19 cellular contexts compared by ENCODE assay signal in the genomic region with DNA sequence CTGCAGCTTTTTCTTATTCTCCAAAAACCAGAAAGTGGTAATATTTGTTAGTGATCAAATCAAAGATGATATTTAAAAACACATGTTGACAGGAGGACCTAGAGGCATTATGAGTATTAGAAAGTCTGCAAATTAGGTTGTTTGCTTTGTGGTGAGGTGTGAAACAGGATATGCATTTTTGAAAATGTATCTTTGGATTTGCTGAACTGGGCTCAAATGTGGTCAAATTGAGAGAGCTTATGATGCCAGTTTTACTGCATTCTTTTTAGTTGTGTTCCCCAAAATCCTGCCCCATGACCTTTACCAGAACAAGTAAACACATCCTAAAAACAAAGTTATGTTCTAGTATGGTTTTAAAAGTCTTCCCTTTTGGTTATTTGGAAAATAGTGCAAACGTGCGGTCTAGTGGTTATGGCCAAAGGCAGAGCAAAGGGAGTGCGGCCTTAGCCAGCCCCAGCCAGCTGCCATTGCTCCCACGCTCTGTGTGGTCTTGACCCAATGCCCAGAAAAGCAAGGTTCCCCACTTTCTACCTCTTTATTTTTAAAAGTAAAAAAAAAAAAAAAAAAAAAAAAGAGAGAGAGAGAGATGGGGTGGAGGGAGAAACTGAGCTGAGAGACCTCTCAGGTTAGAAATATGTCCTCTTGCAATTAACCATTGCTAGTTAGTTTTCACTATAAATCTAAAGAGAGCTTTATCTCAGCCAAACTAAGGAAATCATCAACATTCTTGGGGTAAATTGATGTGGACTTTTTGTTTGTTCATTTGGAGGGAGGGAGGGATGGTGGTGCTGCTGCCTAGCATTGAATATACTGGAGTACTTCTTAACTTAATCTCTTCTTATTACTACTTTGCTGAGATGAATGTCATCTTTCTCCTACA.
DNase-seq lines count a peak whose midpoint lies in the region; ATAC-seq and TF ChIP-seq lines count a peak whose summit lies in the region.
"Had no signal": no experiment of that assay in that cellular context is flagged by ENCODE, and none has a peak within 500 bp of the region (broad histone marks: within the 10 kb centered on the region; RNA-seq: fewer than 3 reads in every experiment).

No MANE protein-coding gene starts in this region.

- H3K4me3 Mint-ChIP-seq in stimulated activated effector memory CD8-positive, alpha-beta T cell treated with anti-CD3 and anti-CD28 coated beads, Interleukin-12 subunit alpha, Interleukin-12 subunit beta, amount 100 ng/mL, for 72 hours = no peak overlapping the region
- H3K4me3 Mint-ChIP-seq: CD8-positive, alpha-beta T cell had no signal

- DNase-seq in left ventricle myocardium superior (no peak), cardiac septum (ENCODE audit: low spot score) (no peak), SK-N-SH (no peak), right cardiac atrium (no peak), A673 (ENCODE audit: low spot score) (no peak), foreskin keratinocyte (no peak), DMS79 treated with DMSO at 0.1 percent for 48 hours (lab: John Stamatoyannopoulos, UW) (no peak)
- no peak for DNase-seq in stimulated activated effector memory CD8-positive, alpha-beta T cell treated with anti-CD3 and anti-CD28 coated beads, Interleukin-12 subunit alpha, Interleukin-12 subunit beta, amount 100 ng/mL, for 72 hours (ENCODE audit: low spot score in 2 of 2)
- DNase-seq: CD8-positive, alpha-beta T cell; HCEC 1CT; MV-4-11; NCI-H1417 treated with DMSO at 0.1 percent for 48 hours; NCI-H187 treated with DMSO at 0.1 percent for 48 hours; NCI-H226; NCI-H524 treated with DMSO at 0.1 percent for 48 hours; PC-3; RPMI8226 had no signal

- BruUV-seq in A673 (replicated peaks; lab: Mats Ljungman, UMichigan) = no TSS peak

- H3K4me1 ChIP-seq in SK-N-SH (ENCODE audit: control insufficient read depth in 1 of 2, insufficient read depth in 2 of 2, low read depth in 1 of 2, low read length in 1 of 2) (no peaks in the 10 kb centered on the region; a peak in 2 of 4 replicates), right cardiac atrium (ENCODE audit: control insufficient read depth, insufficient read depth, low read length) (peaks cover 3% of the 10 kb centered on the region), A673 (ENCODE audit: insufficient read depth, low read length, poor library complexity, severe bottlenecking) (no peaks in the 10 kb centered on the region), foreskin keratinocyte (peaks cover 11% of the 10 kb centered on the region)

- no peaks in the 10 kb centered on the region for H3K36me3 Mint-ChIP-seq in stimulated activated effector memory CD8-positive, alpha-beta T cell treated with anti-CD3 and anti-CD28 coated beads, Interleukin-12 subunit alpha, Interleukin-12 subunit beta, amount 100 ng/mL, for 72 hours

- peaks cover 44% of the 10 kb centered on the region for H3K4me1 Mint-ChIP-seq in stimulated activated effector memory CD8-positive, alpha-beta T cell treated with anti-CD3 and anti-CD28 coated beads, Interleukin-12 subunit alpha, Interleukin-12 subunit beta, amount 100 ng/mL, for 72 hours

- H3K4me3 ChIP-seq in SK-N-SH (ENCODE audit: low read depth in 2 of 2, low read length in 1 of 2) (no peak overlapping the region), right cardiac atrium (ENCODE audit: low read length) (no peak overlapping the region), A673 (ENCODE audit: low read depth, low read length, poor library complexity, severe bottlenecking) (no peak overlapping the region)
- H3K4me3 ChIP-seq: A549; BLaER1 treated with 17β-estradiol and CSF1 and Interleukin-3, amounts not matched to agents 10 nM and 100 nM had no signal

- H3F3A ChIP-seq in SK-N-SH (replicated peaks; ENCODE audit: insufficient read depth) = no peaks in the 10 kb centered on the region

- H3K27ac ChIP-seq in SK-N-SH (ENCODE audit: low read depth in 2 of 2, low read length in 1 of 2) (no peak overlapping the region), right cardiac atrium (ENCODE audit: low read length) (no peak overlapping the region), A673 (ENCODE audit: low read depth, low read length, poor library complexity, severe bottlenecking) (no peak overlapping the region), foreskin keratinocyte (no peak overlapping the region)
- H3K27ac ChIP-seq: A549 had no signal

- no peak overlapping the region for H2AFZ ChIP-seq in SK-N-SH (ENCODE audit: low read depth)

- POLR2A ChIA-PET in SK-N-SH (lab: Yijun Ruan, JAX) (no interaction called here), A673 (lab: Charles Lee; ENCODE audit: low non-redundant PET) (no interaction called here)

- TF ChIP-seq RAD21 in SK-N-SH (IDR thresholded peaks at IDR 0.05; ENCODE audit: low read length) = no peak

- WGBS in SK-N-SH (ENCODE audit: low lambda C conversion rate) = 99% methylated on average over 4 of the region's 4 CpGs
- WGBS in right cardiac atrium = 81% methylated on average over 4 of the region's 4 CpGs

- no peaks in the 10 kb centered on the region for H3K9me2 ChIP-seq in SK-N-SH

- H3K9me3 ChIP-seq in SK-N-SH (no peaks in the 10 kb centered on the region), right cardiac atrium (ENCODE audit: control insufficient read depth, low read length) (no peaks in the 10 kb centered on the region), A673 (ENCODE audit: low read depth, low read length, poor library complexity, severe bottlenecking) (no peaks in the 10 kb centered on the region)
- H3K9me3 ChIP-seq: A549 had no signal

- intact Hi-C loops in left ventricle myocardium superior (cut with micrococcal nuclease) = no loop called here
- intact Hi-C loops in cardiac septum (cut with DNase I) = no loop called here
- intact Hi-C loops in right cardiac atrium (cut with DNase I) = no loop called here
- intact Hi-C loops in A673 (cut with micrococcal nuclease; ENCODE audit: unreplicated experiment) = no loop called here

- TF ChIP-seq CTCF in SK-N-SH (IDR thresholded peaks at IDR 0.05) = no peak
- TF ChIP-seq CTCF in A673 (conservative IDR thresholded peaks at IDR 0.05; ENCODE audit: low read depth, low read length) = no peak
- TF ChIP-seq CTCF in foreskin keratinocyte (conservative IDR thresholded peaks at IDR 0.05) = no peak

- no peaks in the 10 kb centered on the region for H3K27me3 ChIP-seq in SK-N-SH (ENCODE audit: insufficient read depth)
- no peaks in the 10 kb centered on the region for H3K27me3 ChIP-seq in right cardiac atrium (ENCODE audit: control insufficient read depth, insufficient read depth)
- H3K27me3 ChIP-seq in A673 (replicated peaks; ENCODE audit: insufficient read depth, low read depth, low read length, poor library complexity) = no peaks in the 10 kb centered on the region
- H3K27me3 ChIP-seq in foreskin keratinocyte = no peaks in the 10 kb centered on the region
- H3K27me3 ChIP-seq: BLaER1 treated with 17β-estradiol and CSF1 and Interleukin-3, amounts not matched to agents 10 nM and 100 nM had no signal

- H3K4me2 ChIP-seq in SK-N-SH = no peak overlapping the region
- H3K4me2 ChIP-seq: A549 had no signal

- CTCF ChIA-PET in SK-N-SH (lab: Yijun Ruan, JAX) = interaction anchor here (1.3 to 2.3 kb wide), 2 partner anchors 25 to 1021 kb away, joined by 3 to 6 read pairs; no protein-coding TSS in a partner anchor
- CTCF ChIA-PET in A673 (lab: Charles Lee) = interaction anchor here (0.6 kb wide), 3 partner anchors 59 to 1068 kb away, joined by 3 to 12 read pairs (median 4); no protein-coding TSS in a partner anchor

- ATAC-seq in left ventricle myocardium superior = peak; percentile 46
- ATAC-seq in right cardiac atrium = peak; percentile 38 to 47
- no peak for ATAC-seq in stimulated activated effector memory CD8-positive, alpha-beta T cell treated with anti-CD3 and anti-CD28 coated beads, Interleukin-12 subunit alpha, Interleukin-12 subunit beta, amount 100 ng/mL, for 72 hours
- no peak for ATAC-seq in foreskin keratinocyte
- ATAC-seq: A549; CD8-positive, alpha-beta T cell; PC-3 had no signal

- H3K36me3 ChIP-seq in SK-N-SH (replicated peaks in 1 of 2; ENCODE audit: control insufficient read depth in 1 of 2, insufficient read depth in 2 of 2, low read length in 1 of 2) (no peaks in the 10 kb centered on the region), A673 (ENCODE audit: insufficient read depth, low read length, poor library complexity, severe bottlenecking) (no peaks in the 10 kb centered on the region)

- H3K27ac Mint-ChIP-seq in stimulated activated effector memory CD8-positive, alpha-beta T cell treated with anti-CD3 and anti-CD28 coated beads, Interleukin-12 subunit alpha, Interleukin-12 subunit beta, amount 100 ng/mL, for 72 hours = peak overlapping the region; percentile 23
- H3K27ac Mint-ChIP-seq: CD8-positive, alpha-beta T cell had no signal

- H3K9me3 Mint-ChIP-seq in stimulated activated effector memory CD8-positive, alpha-beta T cell treated with anti-CD3 and anti-CD28 coated beads, Interleukin-12 subunit alpha, Interleukin-12 subunit beta, amount 100 ng/mL, for 72 hours = no peaks in the 10 kb centered on the region
- H3K9me3 Mint-ChIP-seq: CD8-positive, alpha-beta T cell had no signal

- H3K9ac ChIP-seq in SK-N-SH = no peak overlapping the region
- H3K9ac ChIP-seq: BLaER1 treated with 17β-estradiol and CSF1 and Interleukin-3, amounts not matched to agents 10 nM and 100 nM had no signal

- no peaks in the 10 kb centered on the region for H4K20me1 ChIP-seq in SK-N-SH (ENCODE audit: insufficient read depth)

- TF ChIP-seq EP300 in SK-N-SH (IDR thresholded peaks at IDR 0.05; ENCODE audit: borderline replicate concordance in 1 of 2, low read depth in 1 of 2, low read length in 1 of 2) = no peak

- no peaks in the 10 kb centered on the region for H3K79me2 ChIP-seq in SK-N-SH (ENCODE audit: insufficient read depth)

TF ChIP-seq in SK-N-SH, 30 proteins besides CTCF, POLR2A, EP300 and RAD21:
- TF ChIP-seq, protein P1, sequence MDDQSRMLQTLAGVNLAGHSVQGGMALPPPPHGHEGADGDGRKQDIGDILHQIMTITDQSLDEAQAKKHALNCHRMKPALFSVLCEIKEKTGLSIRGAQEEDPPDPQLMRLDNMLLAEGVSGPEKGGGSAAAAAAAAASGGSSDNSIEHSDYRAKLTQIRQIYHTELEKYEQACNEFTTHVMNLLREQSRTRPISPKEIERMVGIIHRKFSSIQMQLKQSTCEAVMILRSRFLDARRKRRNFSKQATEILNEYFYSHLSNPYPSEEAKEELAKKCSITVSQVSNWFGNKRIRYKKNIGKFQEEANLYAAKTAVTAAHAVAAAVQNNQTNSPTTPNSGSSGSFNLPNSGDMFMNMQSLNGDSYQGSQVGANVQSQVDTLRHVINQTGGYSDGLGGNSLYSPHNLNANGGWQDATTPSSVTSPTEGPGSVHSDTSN (IDR thresholded peaks at IDR 0.05) = peak; percentile 30; the same call in 1 of the 2 replicates
- no peak for TF ChIP-seq RFX5 (IDR thresholded peaks at IDR 0.05; ENCODE audit: low read length)

Comparison
In these comparisons a context has a peak if more than half of its experiments do, and no peak if none do; other contexts are left out.
1. ATAC-seq: peak in left ventricle myocardium superior (single experiment) and right cardiac atrium (2 of 2); none in stimulated activated effector memory CD8-positive, alpha-beta T cell treated with anti-CD3 and anti-CD28 coated beads, Interleukin-12 subunit alpha, Interleukin-12 subunit beta, amount 100 ng/mL, for 72 hours (single experiment) and foreskin keratinocyte (single experiment).